3 cellular contexts compared by ENCODE assay signal in the genomic region with DNA sequence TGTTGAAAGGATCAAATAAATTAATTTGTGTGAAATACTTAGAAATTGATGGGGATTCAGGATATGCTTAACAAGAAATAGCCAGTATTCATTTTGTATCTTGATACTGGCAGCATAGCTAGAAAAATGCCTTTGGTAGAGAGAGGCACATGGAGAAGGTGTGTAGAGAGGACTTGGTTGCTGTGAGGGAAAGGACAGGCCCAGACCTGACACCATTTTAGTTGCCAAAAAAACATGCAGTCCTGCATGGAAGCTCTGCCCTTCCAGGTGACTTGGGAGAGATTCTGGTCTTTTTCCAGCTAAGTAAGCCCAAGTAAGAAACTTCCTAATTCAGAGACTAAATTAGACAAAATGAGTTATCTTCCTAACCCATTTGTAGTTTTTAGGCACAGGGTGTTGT.
TF ChIP-seq lines count a peak whose summit lies in the region.

No MANE protein-coding gene starts in this region.

TF ChIP-seq in A549, 52 proteins besides CTCF, POLR2A, EP300 and RAD21:
- TF ChIP-seq ZFP36 (IDR thresholded peaks at IDR 0.05; ENCODE audit: borderline replicate concordance, partially characterized antibody) (no peak), HOXA7 (CRISPR knock-in tag; IDR thresholded peaks at IDR 0.05) (no peak), ESRRA (IDR thresholded peaks at IDR 0.05; ENCODE audit: borderline replicate concordance, low read length) (no peak), CBX2 (IDR thresholded peaks at IDR 0.05; ENCODE audit: borderline replicate concordance, low read depth) (no peak), CBX8 (IDR thresholded peaks at IDR 0.05) (no peak), FOSB (CRISPR knock-in tag; IDR thresholded peaks at IDR 0.05) (no peak), BHLHE40 (IDR thresholded peaks at IDR 0.05; ENCODE audit: low read depth, low read length) (no peak), ZSCAN20 (CRISPR knock-in tag; IDR thresholded peaks at IDR 0.05) (no peak), RARB (CRISPR knock-in tag; IDR thresholded peaks at IDR 0.05) (no peak), CEBPB (IDR thresholded peaks at IDR 0.05) (no peak), CHD4 (IDR thresholded peaks at IDR 0.05; ENCODE audit: borderline replicate concordance) (no peak), FOXS1 (CRISPR knock-in tag; IDR thresholded peaks at IDR 0.05) (no peak), MYC (IDR thresholded peaks at IDR 0.05; ENCODE audit: borderline replicate concordance, low read length) (no peak), TP53 (CRISPR knock-in tag; IDR thresholded peaks at IDR 0.05) (no peak)
- TF ChIP-seq, protein P1, sequence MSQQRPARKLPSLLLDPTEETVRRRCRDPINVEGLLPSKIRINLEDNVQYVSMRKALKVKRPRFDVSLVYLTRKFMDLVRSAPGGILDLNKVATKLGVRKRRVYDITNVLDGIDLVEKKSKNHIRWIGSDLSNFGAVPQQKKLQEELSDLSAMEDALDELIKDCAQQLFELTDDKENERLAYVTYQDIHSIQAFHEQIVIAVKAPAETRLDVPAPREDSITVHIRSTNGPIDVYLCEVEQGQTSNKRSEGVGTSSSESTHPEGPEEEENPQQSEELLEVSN (IDR thresholded peaks at IDR 0.05; ENCODE audit: borderline replicate concordance, low read depth): no peak
- TF ChIP-seq, protein P2, sequence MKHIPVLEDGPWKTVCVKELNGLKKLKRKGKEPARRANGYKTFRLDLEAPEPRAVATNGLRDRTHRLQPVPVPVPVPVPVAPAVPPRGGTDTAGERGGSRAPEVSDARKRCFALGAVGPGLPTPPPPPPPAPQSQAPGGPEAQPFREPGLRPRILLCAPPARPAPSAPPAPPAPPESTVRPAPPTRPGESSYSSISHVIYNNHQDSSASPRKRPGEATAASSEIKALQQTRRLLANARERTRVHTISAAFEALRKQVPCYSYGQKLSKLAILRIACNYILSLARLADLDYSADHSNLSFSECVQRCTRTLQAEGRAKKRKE (CRISPR knock-in tag; IDR thresholded peaks at IDR 0.05; ENCODE audit: low read depth): no peak
- TF ChIP-seq, protein P3, sequence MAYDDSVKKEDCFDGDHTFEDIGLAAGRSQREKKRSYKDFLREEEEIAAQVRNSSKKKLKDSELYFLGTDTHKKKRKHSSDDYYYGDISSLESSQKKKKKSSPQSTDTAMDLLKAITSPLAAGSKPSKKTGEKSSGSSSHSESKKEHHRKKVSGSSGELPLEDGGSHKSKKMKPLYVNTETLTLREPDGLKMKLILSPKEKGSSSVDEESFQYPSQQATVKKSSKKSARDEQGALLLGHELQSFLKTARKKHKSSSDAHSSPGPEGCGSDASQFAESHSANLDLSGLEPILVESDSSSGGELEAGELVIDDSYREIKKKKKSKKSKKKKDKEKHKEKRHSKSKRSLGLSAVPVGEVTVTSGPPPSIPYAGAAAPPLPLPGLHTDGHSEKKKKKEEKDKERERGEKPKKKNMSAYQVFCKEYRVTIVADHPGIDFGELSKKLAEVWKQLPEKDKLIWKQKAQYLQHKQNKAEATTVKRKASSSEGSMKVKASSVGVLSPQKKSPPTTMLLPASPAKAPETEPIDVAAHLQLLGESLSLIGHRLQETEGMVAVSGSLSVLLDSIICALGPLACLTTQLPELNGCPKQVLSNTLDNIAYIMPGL (CRISPR knock-in tag; IDR thresholded peaks at IDR 0.05; ENCODE audit: borderline replicate concordance): no peak
TF ChIP-seq in A549: peak in this region for 0.

TF ChIP-seq in IMR-90, 13 proteins besides CTCF, POLR2A, EP300 and RAD21:
- TF ChIP-seq CHD1 (IDR thresholded peaks at IDR 0.05; ENCODE audit: low read depth, low read length) (no peak), FOS (IDR thresholded peaks at IDR 0.05; ENCODE audit: low read depth, low read length) (no peak), CEBPB (IDR thresholded peaks at IDR 0.05; ENCODE audit: low read depth, low read length) (no peak), MAZ (IDR thresholded peaks at IDR 0.05; ENCODE audit: borderline replicate concordance, low read depth, low read length) (no peak)

TF ChIP-seq in endothelial cell of umbilical vein, 7 proteins besides CTCF, POLR2A, EP300 and RAD21:
- TF ChIP-seq MYC (IDR thresholded peaks at IDR 0.05; ENCODE audit: low read depth, low read length) (no peak), FOS (IDR thresholded peaks at IDR 0.05; ENCODE audit: borderline replicate concordance, insufficient read depth, low read length) (no peak), EZH2 (IDR thresholded peaks at IDR 0.05; ENCODE audit: borderline replicate concordance, low read depth, low read length, severe bottlenecking) (no peak)
